ENCODE assay signal across 1 cellular context in genomic region chr16:89048871-89049422, GRCh38.
TF ChIP-seq lines count a peak whose summit lies in the region.

No MANE protein-coding gene starts in this region.

TF ChIP-seq in HepG2, 621 proteins besides CTCF, POLR2A, EP300 and RAD21 (continued from another document and continues in another):
- TF ChIP-seq TP53 (CRISPR knock-in tag; conservative IDR thresholded peaks at IDR 0.05) (no peak), RORA (CRISPR knock-in tag; IDR thresholded peaks at IDR 0.05) (no peak), BORCS8-MEF2B (CRISPR knock-in tag; IDR thresholded peaks at IDR 0.05) (no peak), NCOA5 (CRISPR knock-in tag; IDR thresholded peaks at IDR 0.05) (no peak), ZNF724P (CRISPR knock-in tag; IDR thresholded peaks at IDR 0.05; ENCODE audit: borderline replicate concordance) (no peak), ZNF772 (CRISPR knock-in tag; IDR thresholded peaks at IDR 0.05) (peak; percentile 40), RARG (CRISPR knock-in tag; IDR thresholded peaks at IDR 0.05; ENCODE audit: low read depth) (no peak), KDM2A (CRISPR knock-in tag; IDR thresholded peaks at IDR 0.05; ENCODE audit: borderline replicate concordance, low read depth) (no peak; the same call in 1 of the 2 replicates), ZMYM4 (CRISPR knock-in tag; IDR thresholded peaks at IDR 0.05) (no peak), HOXA3 (CRISPR knock-in tag; IDR thresholded peaks at IDR 0.05) (peak; percentile 32; the same call in 1 of the 2 replicates), ZNF362 (CRISPR knock-in tag; IDR thresholded peaks at IDR 0.05; ENCODE audit: borderline replicate concordance) (no peak), KDM1A (CRISPR knock-in tag; IDR thresholded peaks at IDR 0.05) (no peak), RBFOX2 (IDR thresholded peaks at IDR 0.05; ENCODE audit: low read depth, low read length) (peak; percentile 57; the same call in 1 of the 2 replicates), SP5 (CRISPR knock-in tag; IDR thresholded peaks at IDR 0.05; ENCODE audit: borderline replicate concordance, low read depth) (peak; percentile 45; the same call in 1 of the 2 replicates), ZNF549 (CRISPR knock-in tag; IDR thresholded peaks at IDR 0.05) (no peak), HDAC2 (CRISPR knock-in tag; IDR thresholded peaks at IDR 0.05) (no peak), PCBP1 (IDR thresholded peaks at IDR 0.05; ENCODE audit: borderline replicate concordance, low read depth, low read length) (peak; percentile 79; the same call in 1 of the 2 replicates), ZNF781 (CRISPR knock-in tag; IDR thresholded peaks at IDR 0.05; ENCODE audit: borderline replicate concordance, not compliant biosample characterization) (no peak), SAFB2 (CRISPR knock-in tag; IDR thresholded peaks at IDR 0.05; ENCODE audit: borderline replicate concordance, low read depth) (no peak), AGO2 (optimal IDR thresholded peaks at IDR 0.05; ENCODE audit: low read depth, low read length) (peak; percentile 3), ZNF670 (CRISPR knock-in tag; IDR thresholded peaks at IDR 0.05; ENCODE audit: borderline replicate concordance) (no peak), ZNF407 (CRISPR knock-in tag; IDR thresholded peaks at IDR 0.05; ENCODE audit: not compliant biosample characterization) (no peak), ZNF484 (CRISPR knock-in tag; IDR thresholded peaks at IDR 0.05; ENCODE audit: borderline replicate concordance, low read depth) (no peak), HINFP (CRISPR knock-in tag; IDR thresholded peaks at IDR 0.05; ENCODE audit: low read depth) (no peak), ZNF350 (CRISPR knock-in tag; IDR thresholded peaks at IDR 0.05; ENCODE audit: borderline replicate concordance, low read depth) (0 out of 2 replicates have a peak, but pooled peaks have one; percentile 18), MAF1 (CRISPR knock-in tag; IDR thresholded peaks at IDR 0.05; ENCODE audit: borderline replicate concordance) (no peak), FOXC1 (CRISPR knock-in tag; IDR thresholded peaks at IDR 0.05; ENCODE audit: borderline replicate concordance) (no peak), ZNF780A (CRISPR knock-in tag; IDR thresholded peaks at IDR 0.05) (no peak), BHLHE40 (IDR thresholded peaks at IDR 0.05; ENCODE audit: low read length) (no peak), CEBPG (CRISPR knock-in tag; IDR thresholded peaks at IDR 0.05) (no peak), ZNF777 (CRISPR knock-in tag; IDR thresholded peaks at IDR 0.05) (no peak), JUNB (CRISPR knock-in tag; IDR thresholded peaks at IDR 0.05; ENCODE audit: borderline replicate concordance) (no peak)
- TF ChIP-seq, protein P1, sequence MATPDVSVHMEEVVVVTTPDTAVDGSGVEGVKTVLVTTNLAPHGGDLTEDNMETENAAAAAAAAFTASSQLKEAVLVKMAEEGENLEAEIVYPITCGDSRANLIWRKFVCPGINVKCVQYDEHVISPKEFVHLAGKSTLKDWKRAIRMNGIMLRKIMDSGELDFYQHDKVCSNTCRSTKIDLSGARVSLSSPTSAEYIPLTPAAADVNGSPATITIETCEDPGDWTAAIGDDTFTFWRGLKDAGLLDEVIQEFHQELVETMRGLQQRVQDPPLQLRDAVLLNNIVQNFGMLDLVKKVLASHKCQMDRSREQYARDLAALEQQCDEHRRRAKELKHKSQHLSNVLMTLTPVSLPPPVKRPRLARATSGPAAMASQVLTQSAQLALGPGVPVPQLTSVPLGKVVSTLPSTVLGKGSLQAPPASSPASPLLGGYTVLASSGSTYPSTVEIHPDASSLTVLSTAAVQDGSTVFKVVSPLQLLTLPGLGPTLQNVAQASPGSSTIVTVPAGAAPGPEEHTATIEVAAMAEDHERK (CRISPR knock-in tag; IDR thresholded peaks at IDR 0.05; ENCODE audit: low read depth), result no peak
- TF ChIP-seq, protein P2, sequence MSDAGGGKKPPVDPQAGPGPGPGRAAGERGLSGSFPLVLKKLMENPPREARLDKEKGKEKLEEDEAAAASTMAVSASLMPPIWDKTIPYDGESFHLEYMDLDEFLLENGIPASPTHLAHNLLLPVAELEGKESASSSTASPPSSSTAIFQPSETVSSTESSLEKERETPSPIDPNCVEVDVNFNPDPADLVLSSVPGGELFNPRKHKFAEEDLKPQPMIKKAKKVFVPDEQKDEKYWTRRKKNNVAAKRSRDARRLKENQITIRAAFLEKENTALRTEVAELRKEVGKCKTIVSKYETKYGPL (CRISPR knock-in tag; IDR thresholded peaks at IDR 0.05), result no peak
- TF ChIP-seq, protein P3, sequence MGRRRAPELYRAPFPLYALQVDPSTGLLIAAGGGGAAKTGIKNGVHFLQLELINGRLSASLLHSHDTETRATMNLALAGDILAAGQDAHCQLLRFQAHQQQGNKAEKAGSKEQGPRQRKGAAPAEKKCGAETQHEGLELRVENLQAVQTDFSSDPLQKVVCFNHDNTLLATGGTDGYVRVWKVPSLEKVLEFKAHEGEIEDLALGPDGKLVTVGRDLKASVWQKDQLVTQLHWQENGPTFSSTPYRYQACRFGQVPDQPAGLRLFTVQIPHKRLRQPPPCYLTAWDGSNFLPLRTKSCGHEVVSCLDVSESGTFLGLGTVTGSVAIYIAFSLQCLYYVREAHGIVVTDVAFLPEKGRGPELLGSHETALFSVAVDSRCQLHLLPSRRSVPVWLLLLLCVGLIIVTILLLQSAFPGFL (CRISPR knock-in tag; IDR thresholded peaks at IDR 0.05), result no peak
- TF ChIP-seq, protein P4, sequence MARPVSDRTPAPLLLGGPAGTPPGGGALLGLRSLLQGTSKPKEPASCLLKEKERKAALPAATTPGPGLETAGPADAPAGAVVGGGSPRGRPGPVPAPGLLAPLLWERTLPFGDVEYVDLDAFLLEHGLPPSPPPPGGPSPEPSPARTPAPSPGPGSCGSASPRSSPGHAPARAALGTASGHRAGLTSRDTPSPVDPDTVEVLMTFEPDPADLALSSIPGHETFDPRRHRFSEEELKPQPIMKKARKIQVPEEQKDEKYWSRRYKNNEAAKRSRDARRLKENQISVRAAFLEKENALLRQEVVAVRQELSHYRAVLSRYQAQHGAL (CRISPR knock-in tag; IDR thresholded peaks at IDR 0.05; ENCODE audit: not compliant biosample characterization), result no peak
- TF ChIP-seq, protein P5, sequence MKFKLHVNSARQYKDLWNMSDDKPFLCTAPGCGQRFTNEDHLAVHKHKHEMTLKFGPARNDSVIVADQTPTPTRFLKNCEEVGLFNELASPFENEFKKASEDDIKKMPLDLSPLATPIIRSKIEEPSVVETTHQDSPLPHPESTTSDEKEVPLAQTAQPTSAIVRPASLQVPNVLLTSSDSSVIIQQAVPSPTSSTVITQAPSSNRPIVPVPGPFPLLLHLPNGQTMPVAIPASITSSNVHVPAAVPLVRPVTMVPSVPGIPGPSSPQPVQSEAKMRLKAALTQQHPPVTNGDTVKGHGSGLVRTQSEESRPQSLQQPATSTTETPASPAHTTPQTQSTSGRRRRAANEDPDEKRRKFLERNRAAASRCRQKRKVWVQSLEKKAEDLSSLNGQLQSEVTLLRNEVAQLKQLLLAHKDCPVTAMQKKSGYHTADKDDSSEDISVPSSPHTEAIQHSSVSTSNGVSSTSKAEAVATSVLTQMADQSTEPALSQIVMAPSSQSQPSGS (CRISPR knock-in tag; IDR thresholded peaks at IDR 0.05), result no peak
- TF ChIP-seq, protein P6, sequence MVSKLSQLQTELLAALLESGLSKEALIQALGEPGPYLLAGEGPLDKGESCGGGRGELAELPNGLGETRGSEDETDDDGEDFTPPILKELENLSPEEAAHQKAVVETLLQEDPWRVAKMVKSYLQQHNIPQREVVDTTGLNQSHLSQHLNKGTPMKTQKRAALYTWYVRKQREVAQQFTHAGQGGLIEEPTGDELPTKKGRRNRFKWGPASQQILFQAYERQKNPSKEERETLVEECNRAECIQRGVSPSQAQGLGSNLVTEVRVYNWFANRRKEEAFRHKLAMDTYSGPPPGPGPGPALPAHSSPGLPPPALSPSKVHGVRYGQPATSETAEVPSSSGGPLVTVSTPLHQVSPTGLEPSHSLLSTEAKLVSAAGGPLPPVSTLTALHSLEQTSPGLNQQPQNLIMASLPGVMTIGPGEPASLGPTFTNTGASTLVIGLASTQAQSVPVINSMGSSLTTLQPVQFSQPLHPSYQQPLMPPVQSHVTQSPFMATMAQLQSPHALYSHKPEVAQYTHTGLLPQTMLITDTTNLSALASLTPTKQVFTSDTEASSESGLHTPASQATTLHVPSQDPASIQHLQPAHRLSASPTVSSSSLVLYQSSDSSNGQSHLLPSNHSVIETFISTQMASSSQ (IDR thresholded peaks at IDR 0.05; ENCODE audit: low read depth), result no peak
- TF ChIP-seq, protein P6 (CRISPR knock-in tag; IDR thresholded peaks at IDR 0.05; ENCODE audit: borderline replicate concordance), result no peak
